In the genomic region with DNA sequence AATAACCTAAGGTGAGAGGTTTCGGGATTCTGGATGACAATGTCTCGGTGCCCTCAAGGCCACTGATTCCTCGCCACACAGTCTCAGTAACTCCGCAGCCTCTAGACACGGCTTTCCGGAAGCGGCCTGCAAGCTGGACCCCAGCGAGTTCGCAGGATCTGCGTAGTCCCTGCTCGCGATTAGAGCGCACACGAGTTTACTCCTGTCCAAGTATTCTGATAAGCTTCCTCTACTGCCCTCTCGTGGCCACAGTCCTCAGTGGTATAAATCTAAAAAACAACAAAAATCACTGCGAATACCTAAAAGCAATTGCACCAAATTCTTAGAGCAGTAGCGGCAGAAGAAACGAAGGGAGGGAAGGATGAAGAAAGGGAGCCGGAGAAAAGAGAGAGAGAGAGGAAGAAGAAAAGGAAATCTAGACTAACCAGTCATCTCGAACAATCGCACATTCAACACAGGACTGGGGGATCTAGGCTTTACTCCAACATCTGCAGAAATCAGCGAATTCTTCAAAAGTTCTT, we compare ENCODE assay signal across 8 cellular contexts. TPM values are rescaled to one million over a fixed set of nuclear protein-coding genes. Genes with fewer than 3 reads are reported as not detected.
DNase-seq lines count a peak whose midpoint lies in the region; ATAC-seq and TF ChIP-seq lines count a peak whose summit lies in the region.

No MANE protein-coding gene starts in this region.

- H3K4me3 ChIP-seq in ectodermal cell (ENCODE audit: insufficient read depth, low read depth, low read length): peak overlapping the region; percentile 11
- H3K4me3 ChIP-seq in lower lobe of right lung: peak overlapping the region; percentile 94

- peaks cover 10% of the 10 kb centered on the region for H3K4me1 Mint-ChIP-seq in activated CD4-positive, alpha-beta memory T cell treated with anti-CD3 and anti-CD28 coated beads for 36 hours (ENCODE audit: low read depth)

- peak; percentile 85 for DNase-seq in AG09319 (ENCODE audit: extremely low read depth, low read depth)
- peak; percentile 97 for DNase-seq in NCI-H69 (lab: John Stamatoyannopoulos, UW)
- DNase-seq in activated CD4-positive, alpha-beta memory T cell treated with anti-CD3 and anti-CD28 coated beads for 36 hours: peak; percentile 84
- peak; percentile 91 for DNase-seq in lower lobe of right lung
- DNase-seq in stimulated activated CD4-positive, alpha-beta T cell treated with anti-CD3 and anti-CD28 coated beads, TNF-alpha, amount 100 ng/mL, for 1 hour (ENCODE audit: low read depth in 3 of 3, low spot score in 1 of 3): peak; percentile 33 to 58 (median 49)

- 18% methylated on average over 22 of the region's 22 CpGs for WGBS in ectodermal cell, 2 experiments

- H3K4me3 Mint-ChIP-seq in activated CD4-positive, alpha-beta memory T cell treated with anti-CD3 and anti-CD28 coated beads for 36 hours: peak overlapping the region; percentile 65

- intact Hi-C loops in activated CD4-positive, alpha-beta memory T cell treated with anti-CD3 and anti-CD28 coated beads for 36 hours (cut with micrococcal nuclease): loop anchor here (1.0 to 10.0 kb wide), 3 partner anchors 113 to 360 kb away; no protein-coding TSS in a partner anchor
- intact Hi-C loops in lower lobe of right lung (cut with DNase I): no loop called here

- H3K4me1 ChIP-seq in ectodermal cell (ENCODE audit: control insufficient read depth, insufficient read depth, low read length): peaks cover 21% of the 10 kb centered on the region
- H3K4me1 ChIP-seq in lower lobe of right lung: peaks cover 41% of the 10 kb centered on the region

- peak; percentile 76 for TF ChIP-seq CTCF in AG09319 (IDR thresholded peaks at IDR 0.05; ENCODE audit: low read depth, low read length)
- peak; percentile 80 for TF ChIP-seq CTCF in lower lobe of right lung (IDR thresholded peaks at IDR 0.05)

- H3K36me3 ChIP-seq in ectodermal cell (ENCODE audit: control insufficient read depth, insufficient read depth, low read length): no peaks in the 10 kb centered on the region
- H3K36me3 ChIP-seq in lower lobe of right lung: no peaks in the 10 kb centered on the region

- peaks cover 41% of the 10 kb centered on the region for H3K27me3 ChIP-seq in ectodermal cell (ENCODE audit: control insufficient read depth, insufficient read depth, low read length, poor library complexity, severe bottlenecking)
- no peaks in the 10 kb centered on the region for H3K27me3 ChIP-seq in lower lobe of right lung (ENCODE audit: low read depth)

- no peaks in the 10 kb centered on the region for H3K9me3 ChIP-seq in ectodermal cell (ENCODE audit: control insufficient read depth, low read length)
- no peaks in the 10 kb centered on the region for H3K9me3 ChIP-seq in lower lobe of right lung

- H3K36me3 Mint-ChIP-seq in activated CD4-positive, alpha-beta memory T cell treated with anti-CD3 and anti-CD28 coated beads for 36 hours: no peaks in the 10 kb centered on the region

- no peak overlapping the region for H3K27ac Mint-ChIP-seq in activated CD4-positive, alpha-beta memory T cell treated with anti-CD3 and anti-CD28 coated beads for 36 hours

- ATAC-seq in GM18909 (IDR thresholded peaks at IDR 0.05; ENCODE audit: poor library complexity, unreplicated experiment): peak; percentile 73
- peak; percentile 73 for ATAC-seq in HG03520 (IDR thresholded peaks at IDR 0.05; ENCODE audit: unreplicated experiment)
- peak; percentile 81 to 89 for ATAC-seq in lower lobe of right lung

- no peaks in the 10 kb centered on the region for H3K9me3 Mint-ChIP-seq in activated CD4-positive, alpha-beta memory T cell treated with anti-CD3 and anti-CD28 coated beads for 36 hours

- CTCF ChIA-PET in activated CD4-positive, alpha-beta memory T cell treated with anti-CD3 and anti-CD28 coated beads for 36 hours (lab: Charles Lee): interaction anchor here (0.7 to 11.1 kb wide), 38 partner anchors 8 to 1321 kb away, joined by 3 to 157 read pairs (median 4); no protein-coding TSS in a partner anchor

- peaks cover 21% of the 10 kb centered on the region for H3K27me3 Mint-ChIP-seq in activated CD4-positive, alpha-beta memory T cell treated with anti-CD3 and anti-CD28 coated beads for 36 hours

- POLR2A ChIA-PET in activated CD4-positive, alpha-beta memory T cell treated with anti-CD3 and anti-CD28 coated beads for 36 hours (lab: Charles Lee): no interaction called here

- H3K27ac ChIP-seq in ectodermal cell (ENCODE audit: insufficient read depth, low read depth, low read length, poor library complexity, severe bottlenecking) (no peak overlapping the region), lower lobe of right lung (peak overlapping the region; percentile 89)

RNA-seq across cellular contexts. Expression of gene PLXNA2, which starts 1.1 kb away (rescaled TPM):
- under 1 TPM; 0.29 to 0.34 TPM for total RNA-seq in activated CD4-positive, alpha-beta memory T cell treated with anti-CD3 and anti-CD28 coated beads for 36 hours
- 5.3 TPM for polyA plus RNA-seq in ectodermal cell (2013, experiment 1 of 4)
- polyA plus RNA-seq in ectodermal cell (2013, experiment 2 of 4): 5.6 TPM
- polyA plus RNA-seq in ectodermal cell (2013, experiment 3 of 4): 6.8 TPM
- 7.4 TPM for polyA plus RNA-seq in ectodermal cell (2013, experiment 4 of 4)
- total RNA-seq in lower lobe of right lung: 83.9 TPM

Comparison
In these comparisons a context has a peak if more than half of its experiments do, and no peak if none do; other contexts are left out.
1. RNA of gene PLXNA2, which starts 1.1 kb away (total RNA-seq): 83.9 TPM in lower lobe of right lung (single experiment); 0.29 to 0.34 TPM in activated CD4-positive, alpha-beta memory T cell treated with anti-CD3 and anti-CD28 coated beads for 36 hours; every median in the first group is over 10 times any median in the second.
2. Peak in every context shown above with its lines, with median percentiles within 50 percentile points of each other: DNase-seq and ATAC-seq.